14 cellular contexts compared by ENCODE assay signal in the genomic region with DNA sequence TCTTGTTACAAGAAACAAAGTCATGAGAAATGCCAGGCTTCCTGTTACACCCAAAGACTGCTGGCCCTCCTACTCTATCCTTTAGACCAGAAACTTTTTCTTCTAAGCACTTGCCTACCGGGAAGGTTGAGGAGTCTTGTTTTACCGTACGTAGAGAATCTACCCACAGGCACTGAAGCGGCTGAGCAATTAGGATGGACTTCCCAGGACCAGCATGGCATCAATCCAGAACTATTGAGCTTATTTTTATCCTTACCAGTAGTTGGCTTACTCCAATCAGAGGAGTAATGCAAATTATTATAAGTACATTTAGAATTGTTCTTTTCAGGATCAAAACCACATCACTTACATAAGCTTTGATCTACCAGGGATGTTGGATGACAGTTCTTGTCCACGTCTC.
"Had no signal": no experiment of that assay in that cellular context is flagged by ENCODE, and none has a peak within 500 bp of the region (broad histone marks: within the 10 kb centered on the region; RNA-seq: fewer than 3 reads in every experiment).

No MANE protein-coding gene starts in this region.

- H3K27ac ChIP-seq: colonic mucosa, psoas muscle, right lobe of liver, SK-N-MC, vagina had no signal

- H3K27me3 ChIP-seq: colonic mucosa, right lobe of liver, thyroid gland, vagina had no signal

- H3K4me3 Mint-ChIP-seq: nephron progenitor cell had no signal

- H3K4me3 ChIP-seq: colonic mucosa, psoas muscle, right lobe of liver, SK-N-MC, thyroid gland, vagina had no signal

- H3K9me3 ChIP-seq: colonic mucosa, psoas muscle, right lobe of liver, thyroid gland, vagina had no signal

- ATAC-seq: activated CD4-positive, CD25-positive, alpha-beta regulatory T cell treated with anti-CD3 and anti-CD28 coated beads, Interleukin-2, amount 50 U/mL, for 24 hours; esophagus mucosa; psoas muscle; right lobe of liver had no signal

- H3K4me1 Mint-ChIP-seq: nephron progenitor cell had no signal

- H3K4me1 ChIP-seq: colonic mucosa, psoas muscle, right lobe of liver, thyroid gland, vagina had no signal

- H3K9me3 Mint-ChIP-seq: nephron progenitor cell had no signal

- DNase-seq: activated CD4-positive, alpha-beta T cell treated with anti-CD3 and anti-CD28 coated beads, Interleukin-2, amount 50 U/mL, for 48 hours; activated naive CD4-positive, alpha-beta T cell; caudate nucleus; colonic mucosa; nephron progenitor cell; occipital lobe; psoas muscle; right lobe of liver; T-helper 9 cell; thyroid gland had no signal
